Comparison of ENCODE assay signal across 8 cellular contexts in genomic region chr19:4969772-4970531, GRCh38. TPM values are rescaled to one million over a fixed set of nuclear protein-coding genes. Genes with fewer than 3 reads are reported as not detected.
DNase-seq lines count a peak whose midpoint lies in the region; ATAC-seq and TF ChIP-seq lines count a peak whose summit lies in the region.

No MANE protein-coding gene starts in this region.

- H3K27ac ChIP-seq in OCI-LY1 (ENCODE audit: low read depth, low read length, poor library complexity, severe bottlenecking) (peak overlapping the region; percentile 28), caudate nucleus (ENCODE audit: low read depth, low read length) (peak overlapping the region; percentile 8)

- ATAC-seq in mucosa of descending colon, result no peak
- no peak for ATAC-seq in HG03135 (IDR thresholded peaks at IDR 0.05; ENCODE audit: unreplicated experiment)
- no peak for ATAC-seq in GM21723 (IDR thresholded peaks at IDR 0.05; ENCODE audit: unreplicated experiment)
- ATAC-seq in HG03469 (IDR thresholded peaks at IDR 0.05; ENCODE audit: unreplicated experiment), result no peak

- H3K79me2 ChIP-seq in OCI-LY1 (ENCODE audit: insufficient read depth, low read length), result no peaks in the 10 kb centered on the region

- TF ChIP-seq CTCF in OCI-LY1 (IDR thresholded peaks at IDR 0.05; ENCODE audit: low read length), result no peak
- TF ChIP-seq CTCF in mucosa of descending colon (IDR thresholded peaks at IDR 0.05), result no peak

- peak overlapping the region; percentile 66 for H3K9ac ChIP-seq in OCI-LY1 (ENCODE audit: low read length)

- H3K4me1 ChIP-seq in OCI-LY1 (ENCODE audit: insufficient read depth, low read length, severe bottlenecking), result peaks cover 46% of the 10 kb centered on the region
- H3K4me1 ChIP-seq in mucosa of descending colon (ENCODE audit: low read depth), result peaks cover 26% of the 10 kb centered on the region

- H3K9me3 ChIP-seq in OCI-LY1 (ENCODE audit: low read length) (no peaks in the 10 kb centered on the region), mucosa of descending colon (no peaks in the 10 kb centered on the region)

- intact Hi-C loops in mucosa of descending colon (cut with DNase I, micrococcal nuclease), result no loop called here

- H3K9me2 ChIP-seq in OCI-LY1 (ENCODE audit: low read depth, low read length), result no peaks in the 10 kb centered on the region

- peak overlapping the region; percentile 77 for H3K4me2 ChIP-seq in OCI-LY1 (ENCODE audit: low read length)

- no peaks in the 10 kb centered on the region; the same call in 1 of the 2 replicates for H3F3A ChIP-seq in OCI-LY1 (ENCODE audit: insufficient read depth, low read length)

- H3K27me3 ChIP-seq in OCI-LY1 (ENCODE audit: insufficient read depth, low read length), result no peaks in the 10 kb centered on the region

- DNase-seq in activated CD8-positive, alpha-beta memory T cell treated with anti-CD3 and anti-CD28 coated beads, Interleukin-2, amount 50 U/mL, for 48 hours, result peak; percentile 60
- no peak for DNase-seq in activated CD8-positive, alpha-beta memory T cell treated with anti-CD3 and anti-CD28 coated beads for 24 hours
- DNase-seq in caudate nucleus (lab: John Stamatoyannopoulos, UW) (peak in 7 of 61 donors; percentile 6 to 52 (median 23)), mucosa of descending colon (peak in 1 of 3 donors; percentile 33)

- H2AFZ ChIP-seq in OCI-LY1 (ENCODE audit: low read length), result no peak overlapping the region

- H4K20me1 ChIP-seq in OCI-LY1 (ENCODE audit: insufficient read depth, low read length), result no peaks in the 10 kb centered on the region

- H3K4me3 ChIP-seq in OCI-LY1 (ENCODE audit: low read depth, low read length, poor library complexity, severe bottlenecking) (peak overlapping the region; percentile 68), mucosa of descending colon (peak overlapping the region; percentile 51)

- H3K36me3 ChIP-seq in OCI-LY1 (ENCODE audit: insufficient read depth, low read length), result peaks cover 2% of the 10 kb centered on the region; the same call in 1 of the 2 replicates
- peaks cover 4% of the 10 kb centered on the region for H3K36me3 ChIP-seq in mucosa of descending colon (ENCODE audit: low read depth)

RNA-seq across cellular contexts. Expression of gene KDM4B, which starts 1.0 kb away (rescaled TPM):
- 10 to 100 TPM; 42.7 to 53.8 (median 50.0) TPM for total RNA-seq in mucosa of descending colon
